Comparison of ENCODE assay signal across 8 cellular contexts in genomic region chr12:124399622-124400021, GRCh38.
A peak's percentile ranks its signal among the peaks of the same experiment; 100 is the strongest.
DNase-seq lines count a peak whose midpoint lies in the region; ATAC-seq and TF ChIP-seq lines count a peak whose summit lies in the region.

No MANE protein-coding gene starts in this region.

- H4K8ac ChIP-seq in mesendoderm (ENCODE audit: low read depth, low read length) = no peak overlapping the region

- H3K36me3 ChIP-seq in OCI-LY1 (ENCODE audit: insufficient read depth, low read length) (no peaks in the 10 kb centered on the region), mesendoderm (ENCODE audit: control insufficient read depth, insufficient read depth, low read length) (peaks cover 2% of the 10 kb centered on the region)

- H2BK5ac ChIP-seq in mesendoderm (ENCODE audit: low read length) = no peak overlapping the region

- H3K23ac ChIP-seq in mesendoderm (ENCODE audit: low read length) = no peak overlapping the region

- TF ChIP-seq CTCF in GM12864 (IDR thresholded peaks at IDR 0.05; ENCODE audit: low read depth, low read length, missing control alignments) = peak; percentile 82
- TF ChIP-seq CTCF in OCI-LY1 (IDR thresholded peaks at IDR 0.05; ENCODE audit: low read length) = peak; percentile 87
- TF ChIP-seq CTCF in MCF 10A (IDR thresholded peaks at IDR 0.05; ENCODE audit: unreplicated experiment) = peak; percentile 86

- H3K18ac ChIP-seq in mesendoderm (ENCODE audit: low read length) = no peak overlapping the region

- CTCF ChIA-PET in MCF 10A (lab: Yijun Ruan, JAX) = interaction anchor here (0.6 to 1.4 kb wide), 11 partner anchors 8 to 209 kb away, joined by 3 to 8 read pairs (median 3); no protein-coding TSS in a partner anchor

- H2BK15ac ChIP-seq in mesendoderm (replicated peaks; ENCODE audit: low read depth) = no peak overlapping the region

- H3F3A ChIP-seq in OCI-LY1 (ENCODE audit: insufficient read depth, low read length) = no peaks in the 10 kb centered on the region

- POLR2A ChIA-PET in MCF 10A (lab: Yijun Ruan, JAX) = interaction anchor here (1.0 to 1.8 kb wide), 2 partner anchors 11 to 119 kb away, joined by 3 to 8 read pairs; no protein-coding TSS in a partner anchor

- WGBS in mesendoderm (ENCODE audit: extremely low coverage, insufficient coverage, low lambda C conversion rate) = no CpG with 5 or more reads among the region's 11 CpGs

- peaks cover 72% of the 10 kb centered on the region for H3K36me3 Mint-ChIP-seq in MCF 10A (ENCODE audit: insufficient read depth, unreplicated experiment)

- H3K4me2 ChIP-seq in OCI-LY1 (ENCODE audit: low read length) (no peak overlapping the region), mesendoderm (ENCODE audit: low read length) (no peak overlapping the region)

- H3K4ac ChIP-seq in mesendoderm (ENCODE audit: low read depth, low read length) = no peak overlapping the region

- H3K4me1 ChIP-seq in OCI-LY1 (ENCODE audit: insufficient read depth, low read length, severe bottlenecking) (peaks cover 33% of the 10 kb centered on the region), mesendoderm (ENCODE audit: control insufficient read depth, low read depth, low read length) (peaks cover 2% of the 10 kb centered on the region)

- no peak overlapping the region for H2AFZ ChIP-seq in OCI-LY1 (ENCODE audit: low read length)

- H3K27ac ChIP-seq in OCI-LY1 (ENCODE audit: low read depth, low read length, poor library complexity, severe bottlenecking) (no peak overlapping the region), mesendoderm (ENCODE audit: low read depth, low read length) (no peak overlapping the region)

- DNase-seq in GM12864 (ENCODE audit: low read depth) (no peak), MCF 10A (ENCODE audit: unreplicated experiment) (peak; percentile 56), mesendoderm (peak; percentile 42), D341Med (ENCODE audit: low spot score) (no peak), NCI-H446 (lab: John Stamatoyannopoulos, UW) (no peak), GOT3 (lab: John Stamatoyannopoulos, UW) (no peak)

- no peaks in the 10 kb centered on the region for H3K9me3 ChIP-seq in OCI-LY1 (ENCODE audit: low read length)

- H2BK120ac ChIP-seq in mesendoderm (ENCODE audit: low read depth, low read length) = no peak overlapping the region

- H3K9me3 Mint-ChIP-seq in MCF 10A (ENCODE audit: unreplicated experiment) = no peaks in the 10 kb centered on the region

- no peak for ATAC-seq in HG03135 (IDR thresholded peaks at IDR 0.05; ENCODE audit: unreplicated experiment)

- no peak overlapping the region for H2AK5ac ChIP-seq in mesendoderm (ENCODE audit: low read length)

- no peak overlapping the region for H4K5ac ChIP-seq in mesendoderm (ENCODE audit: low read length)

- H4K20me1 ChIP-seq in OCI-LY1 (ENCODE audit: insufficient read depth, low read length) = no peaks in the 10 kb centered on the region

- BruUV-seq in MCF 10A (replicated peaks; lab: Mats Ljungman, UMichigan) = no TSS peak

- no peak overlapping the region for H3K56ac ChIP-seq in mesendoderm (ENCODE audit: low read length)

- H3K9me2 ChIP-seq in OCI-LY1 (ENCODE audit: low read depth, low read length) = no peaks in the 10 kb centered on the region

- H3K9ac ChIP-seq in OCI-LY1 (ENCODE audit: low read length) = no peak overlapping the region
- H3K9ac ChIP-seq in mesendoderm (ENCODE audit: low read length) = no peak overlapping the region

- no peaks in the 10 kb centered on the region for H3K79me2 ChIP-seq in OCI-LY1 (ENCODE audit: insufficient read depth, low read length)
- H3K79me2 ChIP-seq in mesendoderm (ENCODE audit: control insufficient read depth, insufficient read depth, low read length) = no peaks in the 10 kb centered on the region

- H3K79me1 ChIP-seq in mesendoderm (ENCODE audit: low read length) = peaks cover 3% of the 10 kb centered on the region

- H3K4me3 ChIP-seq in GM12864 (ENCODE audit: low read depth, low read length) = no peak overlapping the region
- no peak overlapping the region for H3K4me3 ChIP-seq in OCI-LY1 (ENCODE audit: low read depth, low read length, poor library complexity, severe bottlenecking)
- no peak overlapping the region for H3K4me3 ChIP-seq in mesendoderm (ENCODE audit: low read length)

- H3K4me3 Mint-ChIP-seq in MCF 10A (ENCODE audit: unreplicated experiment) = no peak overlapping the region

- no peaks in the 10 kb centered on the region for H3K27me3 Mint-ChIP-seq in MCF 10A (ENCODE audit: insufficient read depth, unreplicated experiment)

- intact Hi-C loops in MCF 10A (cut with micrococcal nuclease) = no loop called here

- peaks cover 5% of the 10 kb centered on the region for H3K4me1 Mint-ChIP-seq in MCF 10A (ENCODE audit: insufficient read depth, unreplicated experiment)

- H3K27me3 ChIP-seq in OCI-LY1 (ENCODE audit: insufficient read depth, low read length) (no peaks in the 10 kb centered on the region), mesendoderm (ENCODE audit: insufficient read depth, low read length, poor library complexity) (no peaks in the 10 kb centered on the region)

- peak overlapping the region; percentile 79 for H3K27ac Mint-ChIP-seq in MCF 10A (ENCODE audit: low read depth, unreplicated experiment)

Comparison
In these comparisons a context has a peak if more than half of its experiments do, and no peak if none do; other contexts are left out.
1. DNase-seq: peak in MCF 10A (single experiment) and mesendoderm (single experiment); none in GM12864 (single experiment), D341Med (single experiment), NCI-H446 (0 of 2) and GOT3 (single experiment).
2. Peak in every context shown above with its lines, with median percentiles within 50 percentile points of each other: CTCF ChIP-seq.